Comparison of ENCODE assay signal across 28 cellular contexts in genomic region chr2:84165256-84165655, GRCh38.
"Had no signal": no experiment of that assay in that cellular context is flagged by ENCODE, and none has a peak within 500 bp of the region (broad histone marks: within the 10 kb centered on the region; RNA-seq: fewer than 3 reads in every experiment).

No MANE protein-coding gene starts in this region.

- ATAC-seq: effector memory CD8-positive, alpha-beta T cell; esophagus mucosa; foreskin keratinocyte; gastrocnemius medialis; gastroesophageal sphincter; heart left ventricle; heart right ventricle had no signal

- FAIRE-seq: colon, endometrium, endothelial cell of umbilical vein, frontal cortex had no signal

- H3K9me3 ChIP-seq: colonic mucosa, esophagus muscularis mucosa, esophagus squamous epithelium, gastrocnemius medialis, gastroesophageal sphincter, heart left ventricle, heart right ventricle had no signal

- H3K4me1 ChIP-seq: colonic mucosa, esophagus muscularis mucosa, esophagus squamous epithelium, foreskin keratinocyte, gastrocnemius medialis, gastroesophageal sphincter, heart left ventricle, heart right ventricle had no signal

- H3K4me3 ChIP-seq: colonic mucosa, coronary artery, dorsolateral prefrontal cortex, esophagus muscularis mucosa, esophagus squamous epithelium, gastrocnemius medialis, gastroesophageal sphincter, heart left ventricle, heart right ventricle had no signal

- H3K36me3 ChIP-seq: colonic mucosa, esophagus muscularis mucosa, esophagus squamous epithelium, gastrocnemius medialis, gastroesophageal sphincter, heart left ventricle, heart right ventricle had no signal

- H3K27ac ChIP-seq: colonic mucosa, coronary artery, dorsolateral prefrontal cortex, epithelial cell of prostate, esophagus muscularis mucosa, esophagus squamous epithelium, foreskin keratinocyte, gastrocnemius medialis, gastroesophageal sphincter, heart left ventricle, heart right ventricle had no signal

- DNase-seq: colonic mucosa; cortex of kidney; dermis blood vessel endothelial cell; dorsolateral prefrontal cortex; effector CD4-positive, alpha-beta T cell; effector CD8-positive, alpha-beta T cell; effector memory CD4-positive, alpha-beta T cell; effector memory CD8-positive, alpha-beta T cell; endodermal cell; erythroblast; esophagus squamous epithelium; foreskin fibroblast; foreskin keratinocyte; foreskin melanocyte; gastrocnemius medialis; glutamatergic neuron; head of caudate nucleus; heart left ventricle; heart right ventricle had no signal

- H3K27me3 ChIP-seq: colonic mucosa, esophagus muscularis mucosa, esophagus squamous epithelium, gastrocnemius medialis, gastroesophageal sphincter, heart right ventricle had no signal
